16 cellular contexts compared by ENCODE assay signal in the genomic region with DNA sequence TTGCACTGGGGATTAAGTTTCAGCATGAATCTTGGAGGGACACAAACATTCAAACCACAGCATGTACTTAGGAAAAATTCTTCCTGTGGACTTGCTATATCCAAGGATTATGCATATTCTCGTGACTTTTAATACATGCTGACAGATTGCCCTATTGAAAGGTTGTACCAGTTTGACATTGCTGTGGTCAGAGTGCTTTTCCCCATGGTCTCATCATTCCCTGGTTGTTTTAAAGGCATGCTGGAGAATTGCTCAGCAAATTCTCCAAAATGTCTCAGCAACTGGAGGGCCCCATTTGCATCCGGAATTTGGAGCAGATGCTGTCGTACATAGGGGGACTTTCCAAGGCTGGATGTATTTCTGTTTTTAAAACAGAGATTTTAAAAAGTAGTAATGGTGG.
"Had no signal": no experiment of that assay in that cellular context is flagged by ENCODE, and none has a peak within 500 bp of the region (broad histone marks: within the 10 kb centered on the region; RNA-seq: fewer than 3 reads in every experiment).

No MANE protein-coding gene starts in this region.

- H3K27ac ChIP-seq: ascending aorta, breast epithelium, heart left ventricle, stomach, thoracic aorta, upper lobe of right lung had no signal

- H3K4me3 ChIP-seq: ascending aorta, breast epithelium, heart left ventricle, smooth muscle cell, stomach, thoracic aorta, upper lobe of right lung had no signal

- H3K9me3 Mint-ChIP-seq: activated T-helper 2 cell treated with anti-CD3 and anti-CD28 coated beads, Interferon-gamma antibody, Interleukin-2, Interleukin-4, amounts not matched to agents 10 μg/mL and 5 μg/mL and 100 μg/mL, durations not matched to agents 14 hours and 24 hours and 36 hours; endodermal cell; immature natural killer cell; WTC11 had no signal

- H3K27me3 Mint-ChIP-seq: progenitor cell of endocrine pancreas had no signal

- H3K4me3 Mint-ChIP-seq: endodermal cell, WTC11 had no signal

- ATAC-seq: heart left ventricle, right cardiac atrium, upper lobe of right lung, WTC11 had no signal

- H3K4me1 ChIP-seq: breast epithelium had no signal

- H3K27me3 ChIP-seq: ascending aorta, breast epithelium, heart left ventricle, stomach, upper lobe of right lung had no signal

- H3K36me3 Mint-ChIP-seq: immature natural killer cell, WTC11 had no signal

- H3K9me3 ChIP-seq: ascending aorta, breast epithelium, stomach, thoracic aorta, upper lobe of right lung had no signal

- H3K27ac Mint-ChIP-seq: endodermal cell, progenitor cell of endocrine pancreas, WTC11 had no signal

- H3K36me3 ChIP-seq: ascending aorta, breast epithelium, heart left ventricle, stomach, thoracic aorta, upper lobe of right lung had no signal

- H3K4me2 ChIP-seq: smooth muscle cell had no signal

- DNase-seq: activated CD8-positive, alpha-beta memory T cell treated with anti-CD3 and anti-CD28 coated beads, Interleukin-2, amount 50 U/mL, for 48 hours; dermis blood vessel endothelial cell; endodermal cell; heart left ventricle; immature natural killer cell; mesenchymal stem cell; right cardiac atrium; stomach; upper lobe of right lung had no signal
